26 cellular contexts compared by ENCODE assay signal in the genomic region with DNA sequence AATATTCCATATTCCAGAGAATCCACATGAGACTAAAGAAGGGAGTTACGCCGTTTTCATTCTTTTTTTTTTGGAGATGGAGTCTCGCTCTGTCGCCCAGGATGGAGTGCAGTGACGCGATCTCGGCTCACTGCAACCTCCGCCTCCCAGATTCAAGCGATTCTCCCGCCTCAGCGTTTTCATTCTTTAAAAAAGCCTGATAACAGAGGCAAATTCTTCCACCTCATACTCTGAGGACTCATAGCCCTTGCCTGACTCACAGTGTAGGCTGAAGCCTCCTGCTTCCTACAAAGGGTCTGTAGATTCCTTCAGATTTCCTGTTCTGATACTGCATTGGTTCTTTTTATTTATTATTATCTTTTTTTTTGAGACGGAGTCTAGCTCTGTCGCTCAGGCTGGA.
"Had no signal": no experiment of that assay in that cellular context is flagged by ENCODE, and none has a peak within 500 bp of the region (broad histone marks: within the 10 kb centered on the region; RNA-seq: fewer than 3 reads in every experiment).

No MANE protein-coding gene starts in this region.

- H3K4me1 Mint-ChIP-seq: natural killer cell; nephron; neural progenitor cell; stimulated activated effector memory CD8-positive, alpha-beta T cell treated with anti-CD3 and anti-CD28 coated beads, Interleukin-12 subunit alpha, Interleukin-12 subunit beta, amount 100 ng/mL, for 72 hours; stimulated activated naive B cell treated with anti-CD40 and anti-IgM and Interleukin-4, amounts not matched to agents 10 μg/mL and 1 μg/mL and 100 μg/mL, for 72 hours had no signal

- H3K4me2 ChIP-seq: neural progenitor cell had no signal

- FAIRE-seq: small intestine had no signal

- H3K9me3 Mint-ChIP-seq: natural killer cell; nephron; neural progenitor cell; stimulated activated effector memory CD8-positive, alpha-beta T cell treated with anti-CD3 and anti-CD28 coated beads, Interleukin-12 subunit alpha, Interleukin-12 subunit beta, amount 100 ng/mL, for 72 hours; stimulated activated naive B cell treated with anti-CD40 and anti-IgM and Interleukin-4, amounts not matched to agents 10 μg/mL and 1 μg/mL and 100 μg/mL, for 72 hours; stimulated activated naive CD8-positive, alpha-beta T cell treated with anti-CD3 and anti-CD28 coated beads, Interleukin-15, Interleukin-2, amounts not matched to agents 100 ng/mL and 50 ng/mL, for 24 hours had no signal

- ATAC-seq: natural killer cell; psoas muscle; right cardiac atrium; right lobe of liver; stimulated activated effector memory CD8-positive, alpha-beta T cell treated with anti-CD3 and anti-CD28 coated beads, Interleukin-12 subunit alpha, Interleukin-12 subunit beta, amount 100 ng/mL, for 72 hours; stimulated activated naive B cell treated with anti-CD40 and anti-IgM and Interleukin-4, amounts not matched to agents 10 μg/mL and 1 μg/mL and 100 μg/mL, for 72 hours had no signal

- H3K4me3 ChIP-seq: neural progenitor cell, ovary, psoas muscle, right lobe of liver, sigmoid colon, stomach, thoracic aorta, thyroid gland, tibial nerve, upper lobe of left lung, uterus had no signal

- H3K4me1 ChIP-seq: neural progenitor cell, parathyroid adenoma, psoas muscle, right lobe of liver, sigmoid colon, stomach, thyroid gland, tibial nerve, upper lobe of left lung, uterus had no signal

- H3K36me3 ChIP-seq: neural progenitor cell, ovary, right lobe of liver, sigmoid colon, stomach, thoracic aorta, thyroid gland, tibial nerve, upper lobe of left lung, uterus had no signal

- H3K9me3 ChIP-seq: ovary, psoas muscle, right lobe of liver, sigmoid colon, stomach, thoracic aorta, thyroid gland, tibial nerve, upper lobe of left lung, uterus had no signal

- DNase-seq: natural killer cell; occipital lobe; ovary; psoas muscle; right lobe of liver; sigmoid colon; small intestine; stimulated activated CD4-positive, alpha-beta T cell treated with anti-CD3 and anti-CD28 coated beads, Interleukin-15, amount 100 ng/mL, for 24 hours; stimulated activated CD4-positive, alpha-beta T cell treated with anti-CD3 and anti-CD28 coated beads, Interleukin-2, amount 100 ng/mL, for 24 hours; stimulated activated CD4-positive, alpha-beta T cell treated with anti-CD3 and anti-CD28 coated beads, Interleukin-2, amount 100 ng/mL, for 48 hours; stimulated activated CD4-positive, alpha-beta T cell treated with anti-CD3 and anti-CD28 coated beads, Interleukin-4, amount 100 ng/mL, for 24 hours; stimulated activated naive B cell treated with anti-CD40 and anti-IgM and Interleukin-4, amounts not matched to agents 10 μg/mL and 1 μg/mL and 100 μg/mL, for 72 hours; stimulated activated naive CD4-positive, alpha-beta T cell treated with Interleukin-2 at 50 U/mL for 16 hours; stomach; thyroid gland; uterus had no signal

- H3K27ac ChIP-seq: neural progenitor cell, ovary, parathyroid adenoma, psoas muscle, right lobe of liver, sigmoid colon, stomach, thoracic aorta, thyroid gland, tibial nerve, upper lobe of left lung, uterus had no signal

- H3K36me3 Mint-ChIP-seq: natural killer cell; neural progenitor cell; stimulated activated effector memory CD8-positive, alpha-beta T cell treated with anti-CD3 and anti-CD28 coated beads, Interleukin-12 subunit alpha, Interleukin-12 subunit beta, amount 100 ng/mL, for 72 hours; stimulated activated naive B cell treated with anti-CD40 and anti-IgM and Interleukin-4, amounts not matched to agents 10 μg/mL and 1 μg/mL and 100 μg/mL, for 72 hours had no signal

- H3K27ac Mint-ChIP-seq: natural killer cell; nephron; neural progenitor cell; progenitor cell of endocrine pancreas; stimulated activated effector memory CD8-positive, alpha-beta T cell treated with anti-CD3 and anti-CD28 coated beads, Interleukin-12 subunit alpha, Interleukin-12 subunit beta, amount 100 ng/mL, for 72 hours; stimulated activated naive B cell treated with anti-CD40 and anti-IgM and Interleukin-4, amounts not matched to agents 10 μg/mL and 1 μg/mL and 100 μg/mL, for 72 hours; stimulated activated naive CD8-positive, alpha-beta T cell treated with anti-CD3 and anti-CD28 coated beads, Interleukin-15, Interleukin-2, amounts not matched to agents 100 ng/mL and 50 ng/mL, for 24 hours had no signal

- H3K79me2 ChIP-seq: parathyroid adenoma had no signal

- H2AFZ ChIP-seq: neural progenitor cell, parathyroid adenoma had no signal

- H3K27me3 Mint-ChIP-seq: progenitor cell of endocrine pancreas; stimulated activated naive B cell treated with anti-CD40 and anti-IgM and Interleukin-4, amounts not matched to agents 10 μg/mL and 1 μg/mL and 100 μg/mL, for 72 hours; stimulated activated naive CD8-positive, alpha-beta T cell treated with anti-CD3 and anti-CD28 coated beads, Interleukin-15, Interleukin-2, amounts not matched to agents 100 ng/mL and 50 ng/mL, for 24 hours had no signal

- H3K9ac ChIP-seq: neural progenitor cell, parathyroid adenoma had no signal

- H3K27me3 ChIP-seq: neural progenitor cell, ovary, right lobe of liver, sigmoid colon, stomach, thyroid gland, tibial nerve, upper lobe of left lung, uterus had no signal

- H3K4me3 Mint-ChIP-seq: natural killer cell; nephron; neural progenitor cell; stimulated activated effector memory CD8-positive, alpha-beta T cell treated with anti-CD3 and anti-CD28 coated beads, Interleukin-12 subunit alpha, Interleukin-12 subunit beta, amount 100 ng/mL, for 72 hours; stimulated activated naive B cell treated with anti-CD40 and anti-IgM and Interleukin-4, amounts not matched to agents 10 μg/mL and 1 μg/mL and 100 μg/mL, for 72 hours; stimulated activated naive CD8-positive, alpha-beta T cell treated with anti-CD3 and anti-CD28 coated beads, Interleukin-15, Interleukin-2, amounts not matched to agents 100 ng/mL and 50 ng/mL, for 24 hours had no signal
